In genomic region chr9:95224371-95225015, GRCh38 we compare ENCODE assay signal across 17 cellular contexts.
DNase-seq lines count a peak whose midpoint lies in the region; ATAC-seq and TF ChIP-seq lines count a peak whose summit lies in the region.
"Had no signal": no experiment of that assay in that cellular context is flagged by ENCODE, and none has a peak within 500 bp of the region (broad histone marks: within the 10 kb centered on the region; RNA-seq: fewer than 3 reads in every experiment).

No MANE protein-coding gene starts in this region.

- H4K91ac ChIP-seq in IMR-90 (ENCODE audit: insufficient read depth, low read depth, low read length): no peak overlapping the region

- in situ Hi-C loops in IMR-90 (cut with MboI; ENCODE audit: low sequenced_read_pairs): no loop called here

- no peaks in the 10 kb centered on the region for H3K9me3 Mint-ChIP-seq in progenitor cell of endocrine pancreas (ENCODE audit: low read depth)
- H3K9me3 Mint-ChIP-seq: IgD-negative memory B cell had no signal

- H4K5ac ChIP-seq in IMR-90 (ENCODE audit: low read depth, low read length): no peak overlapping the region

- H2AK5ac ChIP-seq in IMR-90 (ENCODE audit: low read depth, low read length): no peak overlapping the region

- TF ChIP-seq POLR2A in IMR-90 (IDR thresholded peaks at IDR 0.05; ENCODE audit: low read depth, low read length): no peak

- H3K56ac ChIP-seq in IMR-90 (ENCODE audit: extremely low read depth, insufficient read depth, low read length): no peak overlapping the region

- BruUV-seq in IMR-90 (replicated peaks; lab: Mats Ljungman, UMichigan): no TSS peak

- H3K4me2 ChIP-seq in IMR-90 (ENCODE audit: low read depth, low read length): no peak overlapping the region
- H3K4me2 ChIP-seq: BLaER1, SK-N-SH had no signal

- no peak overlapping the region for H3K18ac ChIP-seq in IMR-90 (ENCODE audit: low read depth, low read length)

- CTCF ChIA-PET in IMR-90 (lab: Yijun Ruan, JAX): interaction anchor here (0.5 kb wide), 1 partner anchor 41 kb away, joined by 3 read pairs; no protein-coding TSS in a partner anchor

- ATAC-seq in IMR-90 (ENCODE audit: low read depth): no peak
- no peak for ATAC-seq in HG03354 (IDR thresholded peaks at IDR 0.05; ENCODE audit: poor library complexity, severe bottlenecking, unreplicated experiment)

- H3K9ac ChIP-seq in IMR-90 (ENCODE audit: low read depth, low read length): no peak overlapping the region
- H3K9ac ChIP-seq: BLaER1, SK-N-SH had no signal

- H2AFZ ChIP-seq in IMR-90 (replicated peaks; ENCODE audit: low read length, poor library complexity): no peak overlapping the region

- peak overlapping the region; percentile 11 for H3K27ac Mint-ChIP-seq in progenitor cell of endocrine pancreas
- H3K27ac Mint-ChIP-seq: IgD-negative memory B cell had no signal

- no peak overlapping the region for H3K23ac ChIP-seq in IMR-90 (ENCODE audit: low read depth, low read length)

- H3K36me3 Mint-ChIP-seq in progenitor cell of endocrine pancreas (ENCODE audit: insufficient read depth): peaks cover 6% of the 10 kb centered on the region

- no peaks in the 10 kb centered on the region for H3K9me3 ChIP-seq in IMR-90 (ENCODE audit: control insufficient read depth, insufficient read depth, low read length)
- H3K9me3 ChIP-seq: BLaER1, SK-N-SH had no signal

- no peak overlapping the region for H3K4ac ChIP-seq in IMR-90 (ENCODE audit: low read depth, low read length)

- no peak overlapping the region for H2AK9ac ChIP-seq in IMR-90 (replicated peaks; ENCODE audit: low read depth, low read length, poor library complexity)

- no peaks in the 10 kb centered on the region; the same call in 1 of the 2 replicates for H3K9me1 ChIP-seq in IMR-90 (ENCODE audit: insufficient read depth, low read length)

- no peak overlapping the region for H3K14ac ChIP-seq in IMR-90 (replicated peaks; ENCODE audit: low read depth, low read length)

- H2BK5ac ChIP-seq in IMR-90 (ENCODE audit: low read depth, low read length, poor library complexity, severe bottlenecking): no peak overlapping the region

- H3K27ac ChIP-seq in IMR-90 (ENCODE audit: insufficient read depth, low read length): no peak overlapping the region
- H3K27ac ChIP-seq: BLaER1 had no signal

- dilution Hi-C loops in IMR-90 (cut with HindIII; ENCODE audit: low sequenced_read_pairs, unreplicated experiment): no loop called here

- H3K79me1 ChIP-seq in IMR-90 (ENCODE audit: low read depth in 1 of 2, low read length in 2 of 2): no peaks in the 10 kb centered on the region

- peaks cover 14% of the 10 kb centered on the region for H3K4me1 Mint-ChIP-seq in progenitor cell of endocrine pancreas (ENCODE audit: low read depth)

- H2BK120ac ChIP-seq in IMR-90 (ENCODE audit: low read depth, low read length): no peak overlapping the region

- DNase-seq in IMR-90 (peak; percentile 15), amniotic epithelial cell (ENCODE audit: low read depth) (peak; percentile 75), fibroblast of the aortic adventitia (ENCODE audit: low read depth) (peak; percentile 57), progenitor cell of endocrine pancreas (ENCODE audit: low spot score, unreplicated experiment) (no peak), GM20000 (ENCODE audit: low spot score) (no peak), GM03348 (ENCODE audit: low spot score) (no peak)
- DNase-seq: DMS 273 treated with DMSO at 0.1 percent for 48 hours, H7, NCI-H1436 treated with DMSO at 0.1 percent for 48 hours, NCI-H2081 treated with DMSO at 0.1 percent for 48 hours, NCI-H2227 treated with DMSO at 0.1 percent for 48 hours, NCI-H526, Right ventricle myocardium superior had no signal

- H3K4me3 ChIP-seq in IMR-90 (ENCODE audit: insufficient read depth, low read depth, low read length) (no peak overlapping the region), fibroblast of the aortic adventitia (ENCODE audit: low read depth, low read length) (no peak overlapping the region)
- H3K4me3 ChIP-seq: BLaER1 had no signal

- H3K36me3 ChIP-seq in IMR-90 (ENCODE audit: control insufficient read depth, insufficient read depth, low read length): no peaks in the 10 kb centered on the region
- H3K36me3 ChIP-seq: BLaER1 had no signal

- POLR2A ChIA-PET in IMR-90 (lab: Charles Lee; ENCODE audit: unreplicated experiment): no interaction called here

- no peaks in the 10 kb centered on the region for H3K27me3 ChIP-seq in IMR-90 (ENCODE audit: control insufficient read depth, insufficient read depth, low read length)
- H3K27me3 ChIP-seq: BLaER1 had no signal

- no peak overlapping the region for H2BK20ac ChIP-seq in IMR-90 (ENCODE audit: low read depth, low read length)

- TF ChIP-seq CTCF in IMR-90 (conservative IDR thresholded peaks at IDR 0.05; ENCODE audit: low read depth, low read length) (no peak), fibroblast of the aortic adventitia (IDR thresholded peaks at IDR 0.05; ENCODE audit: insufficient read depth, low read length) (no peak), progenitor cell of endocrine pancreas (IDR thresholded peaks at IDR 0.05; ENCODE audit: unreplicated experiment) (no peak), GM20000 (IDR thresholded peaks at IDR 0.05; ENCODE audit: extremely low read depth, missing control alignments) (no peak)

- peaks cover 2% of the 10 kb centered on the region; the same call in 1 of the 2 replicates for H3K4me1 ChIP-seq in IMR-90 (ENCODE audit: control insufficient read depth, insufficient read depth, low read length)
- H3K4me1 ChIP-seq: BLaER1 had no signal

- no peak overlapping the region for H2BK15ac ChIP-seq in IMR-90 (ENCODE audit: low read depth, low read length)

- no CpG with 5 or more reads among the region's 3 CpGs for WGBS in IMR-90 (ENCODE audit: extremely low coverage in 2 of 2, insufficient read length in 1 of 2), 2 experiments

- TF ChIP-seq RAD21 in IMR-90 (IDR thresholded peaks at IDR 0.05; ENCODE audit: low read length): no peak

- H3K27me3 Mint-ChIP-seq in progenitor cell of endocrine pancreas: no peaks in the 10 kb centered on the region
- H3K27me3 Mint-ChIP-seq: IgD-negative memory B cell had no signal

- no peaks in the 10 kb centered on the region for H4K20me1 ChIP-seq in IMR-90 (ENCODE audit: insufficient read depth, low read length)
- H4K20me1 ChIP-seq: BLaER1 had no signal

- intact Hi-C loops in IMR-90 (cut with micrococcal nuclease): no loop called here

- no peak overlapping the region for H3K4me3 Mint-ChIP-seq in progenitor cell of endocrine pancreas (ENCODE audit: low read depth)
- H3K4me3 Mint-ChIP-seq: IgD-negative memory B cell had no signal

- no peak overlapping the region for H4K8ac ChIP-seq in IMR-90 (ENCODE audit: low read depth in 2 of 2, low read length in 2 of 2)

TF ChIP-seq in IMR-90, 13 proteins besides CTCF, POLR2A, EP300 and RAD21:
- TF ChIP-seq MAZ (IDR thresholded peaks at IDR 0.05; ENCODE audit: borderline replicate concordance, low read depth, low read length): no peak
- TF ChIP-seq, protein P1, sequence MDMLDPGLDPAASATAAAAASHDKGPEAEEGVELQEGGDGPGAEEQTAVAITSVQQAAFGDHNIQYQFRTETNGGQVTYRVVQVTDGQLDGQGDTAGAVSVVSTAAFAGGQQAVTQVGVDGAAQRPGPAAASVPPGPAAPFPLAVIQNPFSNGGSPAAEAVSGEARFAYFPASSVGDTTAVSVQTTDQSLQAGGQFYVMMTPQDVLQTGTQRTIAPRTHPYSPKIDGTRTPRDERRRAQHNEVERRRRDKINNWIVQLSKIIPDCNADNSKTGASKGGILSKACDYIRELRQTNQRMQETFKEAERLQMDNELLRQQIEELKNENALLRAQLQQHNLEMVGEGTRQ (IDR thresholded peaks at IDR 0.05; ENCODE audit: low read depth, low read length): no peak
- TF ChIP-seq RFX5 (IDR thresholded peaks at IDR 0.05; ENCODE audit: low read depth, low read length): no peak
- TF ChIP-seq CEBPB (IDR thresholded peaks at IDR 0.05; ENCODE audit: low read depth, low read length): peak; percentile 56

Comparison
In these comparisons a context has a peak if more than half of its experiments do, and no peak if none do; other contexts are left out.
1. DNase-seq: peak in IMR-90 (single experiment), amniotic epithelial cell (single experiment) and fibroblast of the aortic adventitia (single experiment); none in progenitor cell of endocrine pancreas (single experiment), GM20000 (single experiment) and GM03348 (single experiment).